In genomic region chr16:75022567-75022966, GRCh38 we compare ENCODE assay signal across 1 cellular context.
TF ChIP-seq lines count a peak whose summit lies in the region.

No MANE protein-coding gene starts in this region.

TF ChIP-seq in IMR-90, 13 proteins besides CTCF, POLR2A, EP300 and RAD21:
- no peak for TF ChIP-seq FOS (IDR thresholded peaks at IDR 0.05; ENCODE audit: low read depth, low read length)
- TF ChIP-seq CEBPB (IDR thresholded peaks at IDR 0.05; ENCODE audit: low read depth, low read length): no peak
- TF ChIP-seq ELK1 (IDR thresholded peaks at IDR 0.05; ENCODE audit: borderline replicate concordance, low read depth, low read length): no peak
- TF ChIP-seq MAZ (IDR thresholded peaks at IDR 0.05; ENCODE audit: borderline replicate concordance, low read depth, low read length): no peak
